In the genomic region with DNA sequence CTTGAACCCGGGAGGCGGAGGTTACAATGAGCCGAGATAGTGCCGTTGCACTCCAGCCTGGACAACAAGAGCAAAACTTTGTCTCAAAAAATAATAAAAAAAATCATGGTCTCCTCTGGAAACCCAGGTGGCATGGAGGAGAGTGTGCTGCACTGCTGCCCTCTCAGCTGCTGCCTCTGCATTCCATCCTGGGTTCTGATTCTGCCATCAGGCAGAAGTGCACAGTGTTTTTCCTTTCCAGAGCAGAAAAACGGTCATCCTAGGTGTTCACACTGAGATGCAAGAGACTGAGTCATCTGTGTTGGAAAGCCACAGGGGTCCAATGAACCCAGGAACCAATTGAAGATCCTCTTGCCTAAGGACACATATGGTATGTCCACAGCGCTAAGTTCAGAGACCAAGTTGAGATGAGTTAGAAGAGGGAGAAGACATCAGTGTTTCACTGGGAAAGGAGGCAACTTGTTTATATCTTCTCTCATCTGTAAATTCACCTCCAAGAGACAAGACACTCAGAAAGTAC, we compare ENCODE assay signal across 14 cellular contexts.
DNase-seq lines count a peak whose midpoint lies in the region; ATAC-seq and TF ChIP-seq lines count a peak whose summit lies in the region.
"Had no signal": no experiment of that assay in that cellular context is flagged by ENCODE, and none has a peak within 500 bp of the region (broad histone marks: within the 10 kb centered on the region; RNA-seq: fewer than 3 reads in every experiment).

No MANE protein-coding gene starts in this region.

- H3K4me2 ChIP-seq in BLaER1 treated with 17β-estradiol and CSF1 and Interleukin-3, amounts not matched to agents 10 nM and 100 nM, result peak overlapping the region; percentile 68 to 94 (median 88); a peak in 21 of 22 replicates

- no peak overlapping the region for H3K4me3 ChIP-seq in BLaER1 treated with 17β-estradiol and CSF1 and Interleukin-3, amounts not matched to agents 10 nM and 100 nM
- no peak overlapping the region for H3K4me3 ChIP-seq in choroid plexus epithelial cell (ENCODE audit: low read depth, low read length)
- no peak overlapping the region for H3K4me3 ChIP-seq in sigmoid colon
- H3K4me3 ChIP-seq: left lung, psoas muscle had no signal

- H3K4me1 ChIP-seq in BLaER1 treated with 17β-estradiol and CSF1 and Interleukin-3, amounts not matched to agents 10 nM and 100 nM, result peaks cover 79 to 100% (median 87%) of the 10 kb centered on the region in 10 experiments
- H3K4me1 ChIP-seq in sigmoid colon, result peaks cover 0 to 31% (median 14%) of the 10 kb centered on the region in 4 donors

- WGBS in sigmoid colon, 2 donors, result 89 to 90% methylated on average over 6 of the region's 6 CpGs

- no peaks in the 10 kb centered on the region; a peak in 1 of 22 replicates for H3K9me3 ChIP-seq in BLaER1 treated with 17β-estradiol and CSF1 and Interleukin-3, amounts not matched to agents 10 nM and 100 nM (replicated peaks in 1 of 11)
- H3K9me3 ChIP-seq in sigmoid colon, result no peaks in the 10 kb centered on the region
- H3K9me3 ChIP-seq: left lung, psoas muscle had no signal

- H4K20me1 ChIP-seq in BLaER1 treated with 17β-estradiol and CSF1 and Interleukin-3, amounts not matched to agents 10 nM and 100 nM, result no peaks in the 10 kb centered on the region

- H3K27ac ChIP-seq in BLaER1 treated with 17β-estradiol and CSF1 and Interleukin-3, amounts not matched to agents 10 nM and 100 nM, result peak overlapping the region in 3 of 11 experiments; percentile 4 to 46 (median 4); a peak in 3 of 22 replicates
- peak overlapping the region; percentile 52 to 96 (median 80) for H3K27ac ChIP-seq in sigmoid colon

- H3K9ac ChIP-seq in BLaER1 treated with 17β-estradiol and CSF1 and Interleukin-3, amounts not matched to agents 10 nM and 100 nM, result no peak overlapping the region

- TF ChIP-seq CTCF in choroid plexus epithelial cell (conservative IDR thresholded peaks at IDR 0.05; ENCODE audit: low read depth, low read length) (no peak), sigmoid colon (IDR thresholded peaks at IDR 0.05) (no peak)

- H3K36me3 ChIP-seq in BLaER1 treated with 17β-estradiol and CSF1 and Interleukin-3, amounts not matched to agents 10 nM and 100 nM, result no peaks in the 10 kb centered on the region; a peak in 1 of 22 replicates
- no peaks in the 10 kb centered on the region for H3K36me3 ChIP-seq in sigmoid colon
- H3K36me3 ChIP-seq: left lung had no signal

- no peak for TF ChIP-seq EP300 in sigmoid colon (IDR thresholded peaks at IDR 0.05)

- peak; percentile 18 for DNase-seq in MV-4-11 (lab: John Stamatoyannopoulos, UW)
- DNase-seq in choroid plexus epithelial cell (ENCODE audit: low read depth), result peak; percentile 88
- DNase-seq in sigmoid colon, result peak; percentile 34
- DNase-seq in NCI-H1436 treated with DMSO at 0.1 percent for 48 hours (lab: John Stamatoyannopoulos, UW), result no peak
- DNase-seq: DMS 273 treated with DMSO at 0.1 percent for 48 hours, H9, left lung, NCI-H510A treated with DMSO at 0.1 percent for 48 hours, OCI-M1, psoas muscle had no signal

- ATAC-seq in GM19328 (IDR thresholded peaks at IDR 0.05; ENCODE audit: unreplicated experiment) (no peak), GM21717 (IDR thresholded peaks at IDR 0.05; ENCODE audit: unreplicated experiment) (no peak)
- ATAC-seq in activated CD4-positive, CD25-positive, alpha-beta regulatory T cell treated with anti-CD3 and anti-CD28 coated beads, Interleukin-2, amount 50 U/mL, for 24 hours, result no peak
- ATAC-seq: psoas muscle had no signal

- TF ChIP-seq POLR2A in sigmoid colon (IDR thresholded peaks at IDR 0.05), result no peak

- intact Hi-C loops in sigmoid colon (cut with DNase I), result no loop called here

- no peaks in the 10 kb centered on the region for H3K27me3 ChIP-seq in BLaER1 treated with 17β-estradiol and CSF1 and Interleukin-3, amounts not matched to agents 10 nM and 100 nM
- H3K27me3 ChIP-seq in sigmoid colon, result no peaks in the 10 kb centered on the region
- H3K27me3 ChIP-seq: left lung had no signal
